ENCODE assay signal across 8 cellular contexts in the genomic region with DNA sequence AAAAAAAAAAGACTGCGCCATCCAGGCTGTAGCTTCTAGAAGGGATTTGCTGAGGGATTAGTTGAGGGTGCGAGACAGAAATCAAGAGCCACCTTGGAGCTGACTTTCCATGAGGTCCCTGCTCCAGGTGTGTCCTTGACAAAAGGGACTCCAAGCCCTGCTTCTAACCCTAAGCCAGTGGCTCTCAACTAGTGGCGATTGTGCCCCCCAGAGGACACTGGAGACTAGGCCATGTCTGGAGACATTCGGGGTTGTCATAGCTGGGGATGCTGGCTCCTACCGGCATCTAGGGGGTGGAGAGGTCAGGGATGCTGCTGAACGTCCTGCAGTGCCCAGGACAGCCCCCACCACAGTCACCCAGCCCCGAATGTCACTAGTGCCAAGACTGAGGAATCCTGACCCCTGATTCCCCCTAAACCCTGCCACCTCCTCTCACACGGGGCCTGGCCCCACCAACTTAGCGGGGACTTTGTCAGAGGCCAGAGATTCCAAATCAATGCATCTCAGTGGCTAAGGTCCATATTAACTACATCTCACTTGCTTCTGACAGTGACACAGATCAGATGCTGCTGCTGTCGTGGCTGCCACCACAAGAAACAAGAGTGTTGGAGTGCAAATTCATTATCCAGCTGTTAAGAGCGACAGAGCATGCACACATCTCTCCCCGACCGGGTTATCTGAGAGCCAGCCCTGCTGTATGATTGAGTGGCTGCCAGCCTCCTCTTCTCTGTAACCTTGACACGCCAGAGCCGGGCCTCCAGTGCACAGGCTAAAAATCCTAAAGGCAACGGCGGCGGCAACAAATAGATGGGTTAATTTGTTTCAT. TPM values are rescaled to one million over a fixed set of nuclear protein-coding genes. Genes with fewer than 3 reads are reported as not detected.
DNase-seq lines count a peak whose midpoint lies in the region; ATAC-seq and TF ChIP-seq lines count a peak whose summit lies in the region.

No MANE protein-coding gene starts in this region.

- no peak overlapping the region for H4K8ac ChIP-seq in mesendoderm (ENCODE audit: low read depth, low read length)

- peak; percentile 53 for DNase-seq in DMS 273 (lab: John Stamatoyannopoulos, UW; ENCODE audit: unreplicated experiment)
- DNase-seq in DMS 273 treated with DMSO at 0.1 percent for 48 hours (lab: John Stamatoyannopoulos, UW): no peak
- DNase-seq in NCI-H1105 (lab: John Stamatoyannopoulos, UW): peak; percentile 86
- no peak for DNase-seq in astrocyte of the spinal cord (ENCODE audit: low read depth, low spot score)
- peak; percentile 90 for DNase-seq in mesendoderm
- DNase-seq in naive thymus-derived CD8-positive, alpha-beta T cell: no peak

- no peak overlapping the region for H3K4me3 ChIP-seq in astrocyte of the spinal cord (ENCODE audit: low read depth, low read length)
- no peak overlapping the region for H3K4me3 ChIP-seq in mesendoderm (ENCODE audit: low read length)

- no peaks in the 10 kb centered on the region for H3K36me3 Mint-ChIP-seq in naive thymus-derived CD8-positive, alpha-beta T cell

- no peak overlapping the region for H2BK5ac ChIP-seq in mesendoderm (ENCODE audit: low read length)

- no peak overlapping the region for H3K4ac ChIP-seq in mesendoderm (ENCODE audit: low read depth, low read length)

- ATAC-seq in GM18502 (IDR thresholded peaks at IDR 0.05; ENCODE audit: poor library complexity, unreplicated experiment): no peak
- ATAC-seq in GM21423 (IDR thresholded peaks at IDR 0.05; ENCODE audit: unreplicated experiment): no peak
- ATAC-seq in naive thymus-derived CD8-positive, alpha-beta T cell: no peak

- H3K9ac ChIP-seq in mesendoderm (ENCODE audit: low read length): no peak overlapping the region

- no peak overlapping the region for H3K23ac ChIP-seq in mesendoderm (ENCODE audit: low read length)

- H3K18ac ChIP-seq in mesendoderm (ENCODE audit: low read length): no peak overlapping the region

- H3K4me2 ChIP-seq in mesendoderm (ENCODE audit: low read length): no peak overlapping the region

- H3K27ac Mint-ChIP-seq in naive thymus-derived CD8-positive, alpha-beta T cell: peak overlapping the region in 2 of 10 donors; percentile 24 to 52

- no peak overlapping the region for H2AK5ac ChIP-seq in mesendoderm (ENCODE audit: low read length)

- H3K79me1 ChIP-seq in mesendoderm (ENCODE audit: low read length): no peaks in the 10 kb centered on the region

- no peak overlapping the region for H4K5ac ChIP-seq in mesendoderm (ENCODE audit: low read length)

- peaks cover 3 to 35% (median 18%) of the 10 kb centered on the region in 4 donors for H3K4me1 Mint-ChIP-seq in naive thymus-derived CD8-positive, alpha-beta T cell

- peak; percentile 30 for TF ChIP-seq CTCF in astrocyte of the spinal cord (IDR thresholded peaks at IDR 0.05; ENCODE audit: low read depth, low read length)

- in situ Hi-C loops in astrocyte of the spinal cord (cut with HindIII; ENCODE audit: low sequenced_read_pairs): no loop called here

- H2BK120ac ChIP-seq in mesendoderm (ENCODE audit: low read depth, low read length): no peak overlapping the region

- H3K27me3 ChIP-seq in mesendoderm (ENCODE audit: insufficient read depth, low read length, poor library complexity): no peaks in the 10 kb centered on the region

- WGBS in mesendoderm (ENCODE audit: extremely low coverage, insufficient coverage, low lambda C conversion rate): no CpG with 5 or more reads among the region's 18 CpGs

- no peaks in the 10 kb centered on the region for H3K36me3 ChIP-seq in mesendoderm (ENCODE audit: control insufficient read depth, insufficient read depth, low read length)

- H3K27me3 Mint-ChIP-seq in naive thymus-derived CD8-positive, alpha-beta T cell: peaks cover 17 to 43% (median 29%) of the 10 kb centered on the region in 5 donors

- no peak overlapping the region for H2BK15ac ChIP-seq in mesendoderm (replicated peaks; ENCODE audit: low read depth)

- H3K9me3 Mint-ChIP-seq in naive thymus-derived CD8-positive, alpha-beta T cell: no peaks in the 10 kb centered on the region

- H3K4me3 Mint-ChIP-seq in naive thymus-derived CD8-positive, alpha-beta T cell: no peak overlapping the region

- POLR2A ChIA-PET in naive thymus-derived CD8-positive, alpha-beta T cell (lab: Charles Lee): no interaction called here

- no peak overlapping the region for H3K27ac ChIP-seq in mesendoderm (ENCODE audit: low read depth, low read length)

- peaks cover 12% of the 10 kb centered on the region for H3K4me1 ChIP-seq in mesendoderm (ENCODE audit: control insufficient read depth, low read depth, low read length)

- H3K56ac ChIP-seq in mesendoderm (ENCODE audit: low read length): no peak overlapping the region

- no peaks in the 10 kb centered on the region for H3K79me2 ChIP-seq in mesendoderm (ENCODE audit: control insufficient read depth, insufficient read depth, low read length)

RNA-seq across cellular contexts. Expression of a gene that starts 40.4 kb away (rescaled TPM):
- polyA plus RNA-seq in mesendoderm (2013, experiment 1 of 2): 23.4 TPM
- 22.5 TPM for polyA plus RNA-seq in mesendoderm (2013, experiment 2 of 2)
- 10 to 100 TPM; 23.6 to 24.2 TPM for total RNA-seq in naive thymus-derived CD8-positive, alpha-beta T cell
- polyA plus RNA-seq in naive thymus-derived CD8-positive, alpha-beta T cell: 10 to 100 TPM; 14.6 to 18.9 (median 16.3) TPM

RNA-seq across cellular contexts. Expression of a gene that starts 40.6 kb away (rescaled TPM):
- 8.2 TPM for polyA plus RNA-seq in mesendoderm (2013, experiment 1 of 2)
- 9.1 TPM for polyA plus RNA-seq in mesendoderm (2013, experiment 2 of 2)
- 1 to 10 TPM; 6.8 to 7.2 TPM for total RNA-seq in naive thymus-derived CD8-positive, alpha-beta T cell
- polyA plus RNA-seq in naive thymus-derived CD8-positive, alpha-beta T cell: 1 to 10 TPM; 1.9 to 2.4 (median 2.4) TPM

Comparison
In these comparisons a context has a peak if more than half of its experiments do, and no peak if none do; other contexts are left out.
1. DNase-seq: peak in DMS 273 (single experiment), NCI-H1105 (single experiment) and mesendoderm (single experiment); none in DMS 273 treated with DMSO at 0.1 percent for 48 hours (single experiment), astrocyte of the spinal cord (single experiment) and naive thymus-derived CD8-positive, alpha-beta T cell (0 of 10).